Comparison of ENCODE assay signal across 1 cellular context in the genomic region with DNA sequence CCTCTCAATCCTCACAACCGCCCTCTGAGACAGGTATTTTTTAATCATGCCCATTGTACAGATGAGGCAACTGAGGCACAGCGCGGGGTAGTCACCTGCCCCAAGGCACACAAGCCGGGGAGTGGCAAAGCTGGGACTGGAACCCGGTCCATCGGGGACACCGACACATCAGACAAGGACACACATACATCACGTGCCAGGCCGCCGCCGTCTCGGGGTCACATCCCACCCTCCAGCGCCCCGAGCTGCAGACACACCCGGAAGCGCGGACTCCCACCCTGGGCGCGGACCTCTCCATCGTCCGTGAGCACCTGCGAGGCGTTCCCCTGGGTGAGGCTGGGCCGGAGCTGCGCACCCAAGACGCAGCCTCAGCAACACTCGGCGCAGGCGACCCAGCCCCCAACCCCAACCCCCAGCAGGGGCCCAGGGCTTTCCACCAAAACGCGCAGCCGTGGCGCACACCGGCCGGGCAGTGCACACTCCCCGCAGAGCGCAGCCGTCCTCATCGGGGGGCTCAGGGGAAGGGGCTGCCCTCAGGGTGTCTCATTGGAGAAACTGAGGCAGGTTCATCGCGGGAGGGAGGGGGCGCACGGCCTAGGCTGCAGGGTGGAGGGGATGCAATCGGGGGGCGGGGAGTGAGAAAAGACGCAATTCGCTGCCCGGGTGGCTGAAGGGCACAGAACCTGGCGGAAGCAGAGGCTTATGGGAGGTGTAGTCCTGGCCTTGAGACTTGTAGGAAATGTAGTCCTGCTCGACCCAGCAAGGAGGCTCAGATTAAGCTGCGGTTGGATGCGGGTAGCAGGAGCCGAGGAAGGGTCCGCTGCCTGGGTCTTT.
TF ChIP-seq lines count a peak whose summit lies in the region.

No MANE protein-coding gene starts in this region.

TF ChIP-seq in K562, 482 proteins besides CTCF, POLR2A, EP300 and RAD21 (continued from another document and continues in another):
- TF ChIP-seq, protein P1, sequence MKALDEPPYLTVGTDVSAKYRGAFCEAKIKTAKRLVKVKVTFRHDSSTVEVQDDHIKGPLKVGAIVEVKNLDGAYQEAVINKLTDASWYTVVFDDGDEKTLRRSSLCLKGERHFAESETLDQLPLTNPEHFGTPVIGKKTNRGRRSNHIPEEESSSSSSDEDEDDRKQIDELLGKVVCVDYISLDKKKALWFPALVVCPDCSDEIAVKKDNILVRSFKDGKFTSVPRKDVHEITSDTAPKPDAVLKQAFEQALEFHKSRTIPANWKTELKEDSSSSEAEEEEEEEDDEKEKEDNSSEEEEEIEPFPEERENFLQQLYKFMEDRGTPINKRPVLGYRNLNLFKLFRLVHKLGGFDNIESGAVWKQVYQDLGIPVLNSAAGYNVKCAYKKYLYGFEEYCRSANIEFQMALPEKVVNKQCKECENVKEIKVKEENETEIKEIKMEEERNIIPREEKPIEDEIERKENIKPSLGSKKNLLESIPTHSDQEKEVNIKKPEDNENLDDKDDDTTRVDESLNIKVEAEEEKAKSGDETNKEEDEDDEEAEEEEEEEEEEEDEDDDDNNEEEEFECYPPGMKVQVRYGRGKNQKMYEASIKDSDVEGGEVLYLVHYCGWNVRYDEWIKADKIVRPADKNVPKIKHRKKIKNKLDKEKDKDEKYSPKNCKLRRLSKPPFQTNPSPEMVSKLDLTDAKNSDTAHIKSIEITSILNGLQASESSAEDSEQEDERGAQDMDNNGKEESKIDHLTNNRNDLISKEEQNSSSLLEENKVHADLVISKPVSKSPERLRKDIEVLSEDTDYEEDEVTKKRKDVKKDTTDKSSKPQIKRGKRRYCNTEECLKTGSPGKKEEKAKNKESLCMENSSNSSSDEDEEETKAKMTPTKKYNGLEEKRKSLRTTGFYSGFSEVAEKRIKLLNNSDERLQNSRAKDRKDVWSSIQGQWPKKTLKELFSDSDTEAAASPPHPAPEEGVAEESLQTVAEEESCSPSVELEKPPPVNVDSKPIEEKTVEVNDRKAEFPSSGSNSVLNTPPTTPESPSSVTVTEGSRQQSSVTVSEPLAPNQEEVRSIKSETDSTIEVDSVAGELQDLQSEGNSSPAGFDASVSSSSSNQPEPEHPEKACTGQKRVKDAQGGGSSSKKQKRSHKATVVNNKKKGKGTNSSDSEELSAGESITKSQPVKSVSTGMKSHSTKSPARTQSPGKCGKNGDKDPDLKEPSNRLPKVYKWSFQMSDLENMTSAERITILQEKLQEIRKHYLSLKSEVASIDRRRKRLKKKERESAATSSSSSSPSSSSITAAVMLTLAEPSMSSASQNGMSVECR (CRISPR knock-in tag; IDR thresholded peaks at IDR 0.05) = no peak
- TF ChIP-seq TRIM24 (IDR thresholded peaks at IDR 0.05) (no peak), TSC22D4 (tag; IDR thresholded peaks at IDR 0.05) (no peak), ZC3H8 (IDR thresholded peaks at IDR 0.05) (no peak), POLR2B (IDR thresholded peaks at IDR 0.05; ENCODE audit: low read depth, partially characterized antibody) (no peak), ZNF184 (CRISPR knock-in tag; IDR thresholded peaks at IDR 0.05) (no peak), SREBF1 (IDR thresholded peaks at IDR 0.05; ENCODE audit: borderline replicate concordance, low read depth, low read length) (no peak), GTF2A2 (tag; IDR thresholded peaks at IDR 0.05) (no peak), ZBTB17 (CRISPR knock-in tag; IDR thresholded peaks at IDR 0.05) (no peak), NR4A1 (CRISPR knock-in tag; IDR thresholded peaks at IDR 0.05) (no peak), NR4A1 (tag; IDR thresholded peaks at IDR 0.05) (no peak), ZNF224 (CRISPR knock-in tag; IDR thresholded peaks at IDR 0.05) (no peak), ZKSCAN3 (CRISPR knock-in tag; IDR thresholded peaks at IDR 0.05) (no peak), DIDO1 (tag; IDR thresholded peaks at IDR 0.05; ENCODE audit: low read depth) (no peak), LCOR (CRISPR knock-in tag; IDR thresholded peaks at IDR 0.05) (peak; percentile 41; the same call in 1 of the 2 replicates), KLF13 (tag; IDR thresholded peaks at IDR 0.05; ENCODE audit: borderline replicate concordance, low read depth) (no peak), KAT8 (IDR thresholded peaks at IDR 0.05; ENCODE audit: low read depth) (no peak), ZNF445 (CRISPR knock-in tag; IDR thresholded peaks at IDR 0.05; ENCODE audit: low read depth) (no peak), SREBF2 (CRISPR knock-in tag; IDR thresholded peaks at IDR 0.05) (no peak), NBN (IDR thresholded peaks at IDR 0.05; ENCODE audit: low read depth) (no peak), ZNF717 (CRISPR knock-in tag; IDR thresholded peaks at IDR 0.05) (no peak), FOXK1 (CRISPR knock-in tag; IDR thresholded peaks at IDR 0.05; ENCODE audit: borderline replicate concordance) (no peak), CREB1 (IDR thresholded peaks at IDR 0.05) (no peak), CREB1 (CRISPR knock-in tag; IDR thresholded peaks at IDR 0.05) (no peak), RFX1 (IDR thresholded peaks at IDR 0.05) (no peak), ZNF324 (CRISPR knock-in tag; IDR thresholded peaks at IDR 0.05) (no peak), RBM14 (IDR thresholded peaks at IDR 0.05; ENCODE audit: borderline replicate concordance, insufficient read depth, low read depth, low read length) (no peak), ZNF785 (CRISPR knock-in tag; IDR thresholded peaks at IDR 0.05) (no peak), ZNF175 (CRISPR knock-in tag; IDR thresholded peaks at IDR 0.05; ENCODE audit: low read depth) (no peak), FOXA3 (CRISPR knock-in tag; conservative IDR thresholded peaks at IDR 0.05 in 1 of 2, IDR thresholded peaks at IDR 0.05 in 1 of 2) (no peak), HNRNPLL (IDR thresholded peaks at IDR 0.05; ENCODE audit: low read depth, low read length, poor library complexity, severe bottlenecking) (peak; percentile 18)
- TF ChIP-seq, protein P2, sequence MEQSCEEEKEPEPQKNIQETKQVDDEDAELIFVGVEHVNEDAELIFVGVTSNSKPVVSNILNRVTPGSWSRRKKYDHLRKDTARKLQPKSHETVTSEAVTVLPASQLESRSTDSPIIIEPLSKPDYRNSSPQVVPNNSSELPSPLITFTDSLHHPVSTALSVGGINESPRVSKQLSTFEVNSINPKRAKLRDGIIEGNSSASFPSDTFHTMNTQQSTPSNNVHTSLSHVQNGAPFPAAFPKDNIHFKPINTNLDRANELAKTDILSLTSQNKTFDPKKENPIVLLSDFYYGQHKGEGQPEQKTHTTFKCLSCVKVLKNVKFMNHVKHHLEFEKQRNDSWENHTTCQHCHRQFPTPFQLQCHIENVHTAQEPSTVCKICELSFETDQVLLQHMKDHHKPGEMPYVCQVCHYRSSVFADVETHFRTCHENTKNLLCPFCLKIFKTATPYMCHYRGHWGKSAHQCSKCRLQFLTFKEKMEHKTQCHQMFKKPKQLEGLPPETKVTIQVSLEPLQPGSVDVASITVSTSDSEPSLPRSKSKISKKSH (CRISPR knock-in tag; IDR thresholded peaks at IDR 0.05) = no peak
- TF ChIP-seq, protein P3, sequence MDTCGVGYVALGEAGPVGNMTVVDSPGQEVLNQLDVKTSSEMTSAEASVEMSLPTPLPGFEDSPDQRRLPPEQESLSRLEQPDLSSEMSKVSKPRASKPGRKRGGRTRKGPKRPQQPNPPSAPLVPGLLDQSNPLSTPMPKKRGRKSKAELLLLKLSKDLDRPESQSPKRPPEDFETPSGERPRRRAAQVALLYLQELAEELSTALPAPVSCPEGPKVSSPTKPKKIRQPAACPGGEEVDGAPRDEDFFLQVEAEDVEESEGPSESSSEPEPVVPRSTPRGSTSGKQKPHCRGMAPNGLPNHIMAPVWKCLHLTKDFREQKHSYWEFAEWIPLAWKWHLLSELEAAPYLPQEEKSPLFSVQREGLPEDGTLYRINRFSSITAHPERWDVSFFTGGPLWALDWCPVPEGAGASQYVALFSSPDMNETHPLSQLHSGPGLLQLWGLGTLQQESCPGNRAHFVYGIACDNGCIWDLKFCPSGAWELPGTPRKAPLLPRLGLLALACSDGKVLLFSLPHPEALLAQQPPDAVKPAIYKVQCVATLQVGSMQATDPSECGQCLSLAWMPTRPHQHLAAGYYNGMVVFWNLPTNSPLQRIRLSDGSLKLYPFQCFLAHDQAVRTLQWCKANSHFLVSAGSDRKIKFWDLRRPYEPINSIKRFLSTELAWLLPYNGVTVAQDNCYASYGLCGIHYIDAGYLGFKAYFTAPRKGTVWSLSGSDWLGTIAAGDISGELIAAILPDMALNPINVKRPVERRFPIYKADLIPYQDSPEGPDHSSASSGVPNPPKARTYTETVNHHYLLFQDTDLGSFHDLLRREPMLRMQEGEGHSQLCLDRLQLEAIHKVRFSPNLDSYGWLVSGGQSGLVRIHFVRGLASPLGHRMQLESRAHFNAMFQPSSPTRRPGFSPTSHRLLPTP (IDR thresholded peaks at IDR 0.05; ENCODE audit: borderline replicate concordance, extremely low read depth, insufficient read length) = no peak
- TF ChIP-seq, protein P4, sequence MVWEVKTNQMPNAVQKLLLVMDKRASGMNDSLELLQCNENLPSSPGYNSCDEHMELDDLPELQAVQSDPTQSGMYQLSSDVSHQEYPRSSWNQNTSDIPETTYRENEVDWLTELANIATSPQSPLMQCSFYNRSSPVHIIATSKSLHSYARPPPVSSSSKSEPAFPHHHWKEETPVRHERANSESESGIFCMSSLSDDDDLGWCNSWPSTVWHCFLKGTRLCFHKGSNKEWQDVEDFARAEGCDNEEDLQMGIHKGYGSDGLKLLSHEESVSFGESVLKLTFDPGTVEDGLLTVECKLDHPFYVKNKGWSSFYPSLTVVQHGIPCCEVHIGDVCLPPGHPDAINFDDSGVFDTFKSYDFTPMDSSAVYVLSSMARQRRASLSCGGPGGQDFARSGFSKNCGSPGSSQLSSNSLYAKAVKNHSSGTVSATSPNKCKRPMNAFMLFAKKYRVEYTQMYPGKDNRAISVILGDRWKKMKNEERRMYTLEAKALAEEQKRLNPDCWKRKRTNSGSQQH (CRISPR knock-in tag; IDR thresholded peaks at IDR 0.05) = no peak
- TF ChIP-seq, protein P5, sequence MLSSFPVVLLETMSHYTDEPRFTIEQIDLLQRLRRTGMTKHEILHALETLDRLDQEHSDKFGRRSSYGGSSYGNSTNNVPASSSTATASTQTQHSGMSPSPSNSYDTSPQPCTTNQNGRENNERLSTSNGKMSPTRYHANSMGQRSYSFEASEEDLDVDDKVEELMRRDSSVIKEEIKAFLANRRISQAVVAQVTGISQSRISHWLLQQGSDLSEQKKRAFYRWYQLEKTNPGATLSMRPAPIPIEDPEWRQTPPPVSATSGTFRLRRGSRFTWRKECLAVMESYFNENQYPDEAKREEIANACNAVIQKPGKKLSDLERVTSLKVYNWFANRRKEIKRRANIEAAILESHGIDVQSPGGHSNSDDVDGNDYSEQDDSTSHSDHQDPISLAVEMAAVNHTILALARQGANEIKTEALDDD (IDR thresholded peaks at IDR 0.05) = no peak
- TF ChIP-seq, protein P6, sequence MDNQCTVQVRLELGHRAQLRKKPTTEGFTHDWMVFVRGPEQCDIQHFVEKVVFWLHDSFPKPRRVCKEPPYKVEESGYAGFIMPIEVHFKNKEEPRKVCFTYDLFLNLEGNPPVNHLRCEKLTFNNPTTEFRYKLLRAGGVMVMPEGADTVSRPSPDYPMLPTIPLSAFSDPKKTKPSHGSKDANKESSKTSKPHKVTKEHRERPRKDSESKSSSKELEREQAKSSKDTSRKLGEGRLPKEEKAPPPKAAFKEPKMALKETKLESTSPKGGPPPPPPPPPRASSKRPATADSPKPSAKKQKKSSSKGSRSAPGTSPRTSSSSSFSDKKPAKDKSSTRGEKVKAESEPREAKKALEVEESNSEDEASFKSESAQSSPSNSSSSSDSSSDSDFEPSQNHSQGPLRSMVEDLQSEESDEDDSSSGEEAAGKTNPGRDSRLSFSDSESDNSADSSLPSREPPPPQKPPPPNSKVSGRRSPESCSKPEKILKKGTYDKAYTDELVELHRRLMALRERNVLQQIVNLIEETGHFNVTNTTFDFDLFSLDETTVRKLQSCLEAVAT (IDR thresholded peaks at IDR 0.05) = no peak
- TF ChIP-seq, protein P7, sequence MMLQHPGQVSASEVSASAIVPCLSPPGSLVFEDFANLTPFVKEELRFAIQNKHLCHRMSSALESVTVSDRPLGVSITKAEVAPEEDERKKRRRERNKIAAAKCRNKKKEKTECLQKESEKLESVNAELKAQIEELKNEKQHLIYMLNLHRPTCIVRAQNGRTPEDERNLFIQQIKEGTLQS (IDR thresholded peaks at IDR 0.05) = no peak
- TF ChIP-seq, protein P7 (CRISPR knock-in tag; conservative IDR thresholded peaks at IDR 0.05) = no peak
- TF ChIP-seq, protein P8, sequence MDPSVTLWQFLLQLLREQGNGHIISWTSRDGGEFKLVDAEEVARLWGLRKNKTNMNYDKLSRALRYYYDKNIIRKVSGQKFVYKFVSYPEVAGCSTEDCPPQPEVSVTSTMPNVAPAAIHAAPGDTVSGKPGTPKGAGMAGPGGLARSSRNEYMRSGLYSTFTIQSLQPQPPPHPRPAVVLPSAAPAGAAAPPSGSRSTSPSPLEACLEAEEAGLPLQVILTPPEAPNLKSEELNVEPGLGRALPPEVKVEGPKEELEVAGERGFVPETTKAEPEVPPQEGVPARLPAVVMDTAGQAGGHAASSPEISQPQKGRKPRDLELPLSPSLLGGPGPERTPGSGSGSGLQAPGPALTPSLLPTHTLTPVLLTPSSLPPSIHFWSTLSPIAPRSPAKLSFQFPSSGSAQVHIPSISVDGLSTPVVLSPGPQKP (CRISPR knock-in tag; IDR thresholded peaks at IDR 0.05) = no peak
- TF ChIP-seq, protein P9, sequence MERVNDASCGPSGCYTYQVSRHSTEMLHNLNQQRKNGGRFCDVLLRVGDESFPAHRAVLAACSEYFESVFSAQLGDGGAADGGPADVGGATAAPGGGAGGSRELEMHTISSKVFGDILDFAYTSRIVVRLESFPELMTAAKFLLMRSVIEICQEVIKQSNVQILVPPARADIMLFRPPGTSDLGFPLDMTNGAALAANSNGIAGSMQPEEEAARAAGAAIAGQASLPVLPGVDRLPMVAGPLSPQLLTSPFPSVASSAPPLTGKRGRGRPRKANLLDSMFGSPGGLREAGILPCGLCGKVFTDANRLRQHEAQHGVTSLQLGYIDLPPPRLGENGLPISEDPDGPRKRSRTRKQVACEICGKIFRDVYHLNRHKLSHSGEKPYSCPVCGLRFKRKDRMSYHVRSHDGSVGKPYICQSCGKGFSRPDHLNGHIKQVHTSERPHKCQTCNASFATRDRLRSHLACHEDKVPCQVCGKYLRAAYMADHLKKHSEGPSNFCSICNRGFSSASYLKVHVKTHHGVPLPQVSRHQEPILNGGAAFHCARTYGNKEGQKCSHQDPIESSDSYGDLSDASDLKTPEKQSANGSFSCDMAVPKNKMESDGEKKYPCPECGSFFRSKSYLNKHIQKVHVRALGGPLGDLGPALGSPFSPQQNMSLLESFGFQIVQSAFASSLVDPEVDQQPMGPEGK (CRISPR knock-in tag; IDR thresholded peaks at IDR 0.05; ENCODE audit: borderline replicate concordance) = no peak
- TF ChIP-seq, protein P10, sequence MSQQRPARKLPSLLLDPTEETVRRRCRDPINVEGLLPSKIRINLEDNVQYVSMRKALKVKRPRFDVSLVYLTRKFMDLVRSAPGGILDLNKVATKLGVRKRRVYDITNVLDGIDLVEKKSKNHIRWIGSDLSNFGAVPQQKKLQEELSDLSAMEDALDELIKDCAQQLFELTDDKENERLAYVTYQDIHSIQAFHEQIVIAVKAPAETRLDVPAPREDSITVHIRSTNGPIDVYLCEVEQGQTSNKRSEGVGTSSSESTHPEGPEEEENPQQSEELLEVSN (IDR thresholded peaks at IDR 0.05; ENCODE audit: borderline replicate concordance in 1 of 2, extremely low read depth in 1 of 2, insufficient read depth in 1 of 2, insufficient read length in 1 of 2, low read depth in 1 of 2, low read length in 1 of 2, poor library complexity in 1 of 2, severe bottlenecking in 1 of 2) = no peak
